ENCODE assay signal across 8 cellular contexts in genomic region chr15:85289677-85290365, GRCh38.
DNase-seq lines count a peak whose midpoint lies in the region; ATAC-seq and TF ChIP-seq lines count a peak whose summit lies in the region.

No MANE protein-coding gene starts in this region.

- no peaks in the 10 kb centered on the region for H3K4me1 Mint-ChIP-seq in endodermal cell
- H3K4me1 Mint-ChIP-seq in mesothelial cell of epicardium, result peaks cover 10% of the 10 kb centered on the region

- ATAC-seq in GM18870 (IDR thresholded peaks at IDR 0.05; ENCODE audit: unreplicated experiment) (no peak), GM19467 (IDR thresholded peaks at IDR 0.05; ENCODE audit: unreplicated experiment) (no peak), GM18907 (IDR thresholded peaks at IDR 0.05; ENCODE audit: unreplicated experiment) (no peak)

- no peak overlapping the region for H3K9ac ChIP-seq in endodermal cell (ENCODE audit: extremely low read depth, low read length, poor library complexity, severe bottlenecking)

- no peaks in the 10 kb centered on the region for H3K9me3 ChIP-seq in endodermal cell (ENCODE audit: control insufficient read depth, low read length)

- peaks cover 10% of the 10 kb centered on the region for H3K27me3 ChIP-seq in endodermal cell (ENCODE audit: control insufficient read depth, insufficient read depth, low read length, poor library complexity, severe bottlenecking)

- no peaks in the 10 kb centered on the region for H3K4me1 ChIP-seq in endodermal cell (ENCODE audit: control insufficient read depth, insufficient read depth, low read length)

- H3K36me3 ChIP-seq in endodermal cell (ENCODE audit: control insufficient read depth, insufficient read depth, low read length), result no peaks in the 10 kb centered on the region

- no peaks in the 10 kb centered on the region for H3K9me3 Mint-ChIP-seq in endodermal cell
- no peaks in the 10 kb centered on the region for H3K9me3 Mint-ChIP-seq in mesothelial cell of epicardium

- H3K4me3 Mint-ChIP-seq in endodermal cell (no peak overlapping the region), mesothelial cell of epicardium (no peak overlapping the region)

- H3K27me3 Mint-ChIP-seq in endodermal cell (ENCODE audit: insufficient read depth) (peaks cover 12% of the 10 kb centered on the region), mesothelial cell of epicardium (ENCODE audit: low read depth) (peaks cover 31% of the 10 kb centered on the region)

- H3K27ac Mint-ChIP-seq in endodermal cell (no peak overlapping the region), mesothelial cell of epicardium (no peak overlapping the region)

- no peaks in the 10 kb centered on the region for H3K36me3 Mint-ChIP-seq in endodermal cell (ENCODE audit: low read depth)
- H3K36me3 Mint-ChIP-seq in mesothelial cell of epicardium, result no peaks in the 10 kb centered on the region

- DNase-seq in DMS 273 (lab: John Stamatoyannopoulos, UW; ENCODE audit: unreplicated experiment), result peak; percentile 85
- DNase-seq in HFF-Myc (ENCODE audit: extremely low read depth, low read depth), result no peak
- DNase-seq in OCI-M1 (lab: John Stamatoyannopoulos, UW), result peak; percentile 18
- peak; percentile 67 for DNase-seq in endodermal cell
- DNase-seq in mesothelial cell of epicardium (ENCODE audit: low spot score in 2 of 2, unreplicated experiment in 2 of 2), result no peak

- TF ChIP-seq CTCF in HFF-Myc (IDR thresholded peaks at IDR 0.05; ENCODE audit: low read depth, low read length, missing control alignments) (peak; percentile 50), endodermal cell (conservative IDR thresholded peaks at IDR 0.05) (peak; percentile 73), mesothelial cell of epicardium (IDR thresholded peaks at IDR 0.05; ENCODE audit: unreplicated experiment) (peak; percentile 32)

- WGBS in endodermal cell (ENCODE audit: insufficient coverage in 1 of 2, insufficient read length in 1 of 2), 2 experiments, result 51 to 53% methylated on average over 6 of the region's 6 CpGs

- H3K27ac ChIP-seq in endodermal cell (ENCODE audit: low read depth, low read length), result no peak overlapping the region

- no peak overlapping the region for H3K4me3 ChIP-seq in HFF-Myc (replicated peaks; ENCODE audit: low read depth, low read length)
- H3K4me3 ChIP-seq in endodermal cell (ENCODE audit: low read length), result no peak overlapping the region

Comparison
In these comparisons a context has a peak if more than half of its experiments do, and no peak if none do; other contexts are left out.
1. DNase-seq: peak in DMS 273 (single experiment), OCI-M1 (single experiment) and endodermal cell (single experiment); none in HFF-Myc (single experiment) and mesothelial cell of epicardium (0 of 2).
2. Peak in every context shown above with its lines, with median percentiles within 50 percentile points of each other: CTCF ChIP-seq.